32 cellular contexts compared by ENCODE assay signal in genomic region chrX:142036111-142036510, GRCh38.
A peak's percentile ranks its signal among the peaks of the same experiment; 100 is the strongest.
DNase-seq lines count a peak whose midpoint lies in the region; ATAC-seq and TF ChIP-seq lines count a peak whose summit lies in the region.
"Had no signal": no experiment of that assay in that cellular context is flagged by ENCODE, and none has a peak within 500 bp of the region (broad histone marks: within the 10 kb centered on the region; RNA-seq: fewer than 3 reads in every experiment).

No MANE protein-coding gene starts in this region.

- DNase-seq in ELR (ENCODE audit: low read depth) = peak; percentile 28
- peak; percentile 0 for DNase-seq in LHCN-M2 (ENCODE audit: low read depth)
- peak; percentile 79 for DNase-seq in astrocyte of the hippocampus (ENCODE audit: low read depth, low spot score)
- peak; percentile 51 for DNase-seq in iris pigment epithelial cell (ENCODE audit: low read depth)
- no peak for DNase-seq in activated effector memory CD4-positive, alpha-beta T cell treated with anti-CD3 and anti-CD28 coated beads, Interleukin-2, amount 50 U/mL, for 16 hours
- no peak for DNase-seq in testis
- DNase-seq in stimulated activated naive CD8-positive, alpha-beta T cell treated with anti-CD3 and anti-CD28 coated beads, Interleukin-15, Interleukin-2, amounts not matched to agents 100 U/mL and 50 U/mL, for 24 hours = no peak
- no peak for DNase-seq in medulla oblongata (ENCODE audit: extremely low spot score)
- DNase-seq: activated CD4-positive, CD25-positive, alpha-beta regulatory T cell treated with anti-CD3 and anti-CD28 coated beads, Interleukin-2, amount 50 U/mL, for 72 hours; activated CD8-positive, alpha-beta T cell treated with anti-CD3 and anti-CD28 coated beads, Interleukin-2, amount 10 ng/mL, durations not matched to agents 7 days and 5 days; activated effector memory CD4-positive, alpha-beta T cell treated with Interleukin-2 at 50 U/mL for 16 hours; activated naive CD8-positive, alpha-beta T cell treated with anti-CD3 and anti-CD28 coated beads for 36 hours; activated T-cell treated with anti-CD3 and anti-CD28 coated beads for 4 hours; DMS153; heart right ventricle; kidney glomerular epithelial cell; lower lobe of right lung; NCI-H1105 treated with DMSO at 0.1 percent for 48 hours; NCI-H2029 treated with DMSO at 0.1 percent for 48 hours; NCI-H748 treated with DMSO at 0.1 percent for 48 hours; nephron progenitor cell; right lobe of liver; stimulated activated CD4-positive, alpha-beta T cell treated with anti-CD3 and anti-CD28 coated beads, Interleukin-4, amount 100 ng/mL, for 4 hours; T-helper 17 cell had no signal

- intact Hi-C loops in testis (cut with DNase I; ENCODE audit: low total_unique reads) = no loop called here

- TF ChIP-seq POLR2A in testis (IDR thresholded peaks at IDR 0.05) = no peak

- no peak for TF ChIP-seq CTCF in testis (IDR thresholded peaks at IDR 0.05)

- H3K9me3 ChIP-seq in testis = no peaks in the 10 kb centered on the region
- H3K9me3 ChIP-seq: heart right ventricle, lower lobe of right lung, right lobe of liver, suprapubic skin had no signal

- H3K36me3 ChIP-seq in testis (ENCODE audit: low read depth, missing control alignments) = no peaks in the 10 kb centered on the region
- H3K36me3 ChIP-seq: heart right ventricle, lower lobe of right lung, right lobe of liver, suprapubic skin had no signal

- H3K27me3 ChIP-seq in testis = no peaks in the 10 kb centered on the region
- H3K27me3 ChIP-seq: foreskin keratinocyte, heart right ventricle, right lobe of liver, suprapubic skin had no signal

- H3K4me3 ChIP-seq in testis = no peak overlapping the region
- H3K4me3 ChIP-seq: GM12878, heart right ventricle, lower lobe of right lung, right lobe of liver, suprapubic skin had no signal

- H3K4me1 ChIP-seq in testis = no peaks in the 10 kb centered on the region
- H3K4me1 ChIP-seq: foreskin keratinocyte, heart right ventricle, lower lobe of right lung, parathyroid adenoma, right lobe of liver, suprapubic skin had no signal

- no peak for ATAC-seq in stimulated activated naive CD8-positive, alpha-beta T cell treated with anti-CD3 and anti-CD28 coated beads, Interleukin-15, Interleukin-2, amounts not matched to agents 100 U/mL and 50 U/mL, for 24 hours
- ATAC-seq: activated CD8-positive, alpha-beta T cell treated with anti-CD3 and anti-CD28 coated beads, Interleukin-2, amount 10 ng/mL, durations not matched to agents 7 days and 5 days; foreskin keratinocyte; GM12878; heart right ventricle; lower lobe of right lung; right lobe of liver; SK-N-SH treated with all-trans-retinoic acid at 6 μM for 48 hours; stimulated activated memory B cell treated with anti-CD40 and anti-IgM and Interleukin-4, amounts not matched to agents 10 μg/mL and 1 μg/mL and 100 μg/mL, for 72 hours; T-helper 17 cell had no signal

- no peak overlapping the region for H3K27ac ChIP-seq in testis
- H3K27ac ChIP-seq: epithelial cell of prostate, foreskin keratinocyte, heart right ventricle, HL-60, lower lobe of right lung, parathyroid adenoma, right lobe of liver, suprapubic skin had no signal

Comparison
In these comparisons a context has a peak if more than half of its experiments do, and no peak if none do; other contexts are left out.
1. DNase-seq: peak in ELR (single experiment), LHCN-M2 (single experiment), astrocyte of the hippocampus (single experiment) and iris pigment epithelial cell (single experiment); none in activated effector memory CD4-positive, alpha-beta T cell treated with anti-CD3 and anti-CD28 coated beads, Interleukin-2, amount 50 U/mL, for 16 hours (single experiment), testis (single experiment), stimulated activated naive CD8-positive, alpha-beta T cell treated with anti-CD3 and anti-CD28 coated beads, Interleukin-15, Interleukin-2, amounts not matched to agents 100 U/mL and 50 U/mL, for 24 hours (single experiment) and medulla oblongata (single experiment).